Comparison of ENCODE assay signal across 7 cellular contexts in genomic region chr6:13813621-13814175, GRCh38. TPM values are rescaled to one million over a fixed set of nuclear protein-coding genes. Genes with fewer than 3 reads are reported as not detected.
A peak's percentile ranks its signal among the peaks of the same experiment; 100 is the strongest.
DNase-seq lines count a peak whose midpoint lies in the region; ATAC-seq lines count a peak whose summit lies in the region.

No MANE protein-coding gene starts in this region.

- H3K4me1 Mint-ChIP-seq in activated naive CD8-positive, alpha-beta T cell treated with anti-CD3 and anti-CD28 coated beads, Interleukin-2, amount 50 U/mL, for 24 hours = peaks cover 33% of the 10 kb centered on the region

- no peaks in the 10 kb centered on the region for H3K27me3 Mint-ChIP-seq in activated naive CD8-positive, alpha-beta T cell treated with anti-CD3 and anti-CD28 coated beads, Interleukin-2, amount 50 U/mL, for 24 hours

- H3K36me3 Mint-ChIP-seq in activated naive CD8-positive, alpha-beta T cell treated with anti-CD3 and anti-CD28 coated beads, Interleukin-2, amount 50 U/mL, for 24 hours (ENCODE audit: low read depth) = peaks cover 7% of the 10 kb centered on the region

- peak overlapping the region; percentile 88 for H3K4me3 Mint-ChIP-seq in activated naive CD8-positive, alpha-beta T cell treated with anti-CD3 and anti-CD28 coated beads, Interleukin-2, amount 50 U/mL, for 24 hours

- intact Hi-C loops in Right ventricle myocardium inferior (cut with DNase I) = loop anchor here (5.0 to 10.0 kb wide), 2 partner anchors 101 to 389 kb away; partner anchors contain the start of gene RANBP9

- peak overlapping the region; percentile 60 for H3K27ac Mint-ChIP-seq in activated naive CD8-positive, alpha-beta T cell treated with anti-CD3 and anti-CD28 coated beads, Interleukin-2, amount 50 U/mL, for 24 hours

- peak; percentile 34 for DNase-seq in DMS79 treated with DMSO at 0.1 percent for 48 hours (lab: John Stamatoyannopoulos, UW)
- DNase-seq in NCI-H82 (lab: John Stamatoyannopoulos, UW) = peak; percentile 93
- no peak for DNase-seq in activated naive CD8-positive, alpha-beta T cell treated with anti-CD3 and anti-CD28 coated beads, Interleukin-2, amount 50 U/mL, for 24 hours
- peak; percentile 91 for DNase-seq in Right ventricle myocardium inferior (ENCODE audit: missing footprints)
- DNase-seq in nucleus accumbens (lab: John Stamatoyannopoulos, UW) = peak in 39 of 56 donors; percentile 2 to 77 (median 54)

- ATAC-seq in GM19452 (IDR thresholded peaks at IDR 0.05; ENCODE audit: unreplicated experiment) = peak; percentile 36
- ATAC-seq in HG03520 (IDR thresholded peaks at IDR 0.05; ENCODE audit: unreplicated experiment) = peak; percentile 25
- ATAC-seq in activated naive CD8-positive, alpha-beta T cell treated with anti-CD3 and anti-CD28 coated beads, Interleukin-2, amount 50 U/mL, for 24 hours = peak; percentile 33
- ATAC-seq in Right ventricle myocardium inferior = peak; percentile 45

- no peaks in the 10 kb centered on the region for H3K9me3 Mint-ChIP-seq in activated naive CD8-positive, alpha-beta T cell treated with anti-CD3 and anti-CD28 coated beads, Interleukin-2, amount 50 U/mL, for 24 hours

RNA-seq across cellular contexts. Expression of gene MCUR1, which starts 0.7 kb away (rescaled TPM):
- total RNA-seq in Right ventricle myocardium inferior = 33.9 TPM
